In the genomic region with DNA sequence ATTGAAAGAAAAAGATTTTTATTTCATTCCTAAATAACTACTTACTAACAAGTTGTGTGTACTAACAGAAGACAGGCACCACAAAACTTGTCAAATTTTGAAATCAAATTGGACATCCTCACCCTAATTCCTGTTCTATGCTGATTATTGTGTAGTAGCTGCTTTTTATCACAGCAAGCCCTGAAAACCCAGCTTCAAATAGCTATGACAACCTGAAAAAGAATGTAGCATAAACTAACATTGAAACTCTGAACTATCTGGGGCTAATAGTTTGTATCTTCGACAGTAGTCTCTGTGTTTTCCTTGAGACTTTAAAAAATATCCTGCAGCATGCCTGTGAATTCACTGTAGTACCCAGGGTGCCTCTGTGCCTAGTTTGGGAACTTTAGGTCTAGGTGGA, we compare ENCODE assay signal across 32 cellular contexts.
DNase-seq lines count a peak whose midpoint lies in the region; ATAC-seq and TF ChIP-seq lines count a peak whose summit lies in the region.
"Had no signal": no experiment of that assay in that cellular context is flagged by ENCODE, and none has a peak within 500 bp of the region (broad histone marks: within the 10 kb centered on the region; RNA-seq: fewer than 3 reads in every experiment).

No MANE protein-coding gene starts in this region.

- H3K18ac ChIP-seq in IMR-90 (ENCODE audit: low read depth, low read length) = no peak overlapping the region

- no peak overlapping the region for H3K9ac ChIP-seq in IMR-90 (ENCODE audit: low read depth, low read length)

- no peaks in the 10 kb centered on the region for H4K20me1 ChIP-seq in IMR-90 (ENCODE audit: insufficient read depth, low read length)

- no peaks in the 10 kb centered on the region for H3K79me1 ChIP-seq in IMR-90 (ENCODE audit: low read depth in 1 of 2, low read length in 2 of 2)

- no peak overlapping the region for H3K14ac ChIP-seq in IMR-90 (replicated peaks; ENCODE audit: low read depth, low read length)

- peaks cover 4% of the 10 kb centered on the region for H3K9me3 Mint-ChIP-seq in activated CD8-positive, alpha-beta memory T cell treated with anti-CD3 and anti-CD28 coated beads, Interleukin-2, amount 10 ng/mL, durations not matched to agents 7 days and 5 days (ENCODE audit: low read depth)

- no peak overlapping the region for H2AFZ ChIP-seq in IMR-90 (replicated peaks; ENCODE audit: low read length, poor library complexity)

- H3K56ac ChIP-seq in IMR-90 (ENCODE audit: extremely low read depth, insufficient read depth, low read length) = no peak overlapping the region

- WGBS in IMR-90 (ENCODE audit: extremely low coverage in 2 of 2, insufficient read length in 1 of 2), 2 experiments = no CpG with 5 or more reads among the region's 1 CpG

- peak; percentile 92 for ATAC-seq in IMR-90 (ENCODE audit: low read depth)
- ATAC-seq in activated CD8-positive, alpha-beta memory T cell treated with anti-CD3 and anti-CD28 coated beads, Interleukin-2, amount 10 ng/mL, durations not matched to agents 7 days and 5 days = no peak
- ATAC-seq: esophagus mucosa, left ventricle myocardium superior, right lobe of liver had no signal

- POLR2A ChIA-PET in IMR-90 (lab: Charles Lee; ENCODE audit: unreplicated experiment) = no interaction called here

- no peak for TF ChIP-seq CTCF in IMR-90 (conservative IDR thresholded peaks at IDR 0.05; ENCODE audit: low read depth, low read length)
- TF ChIP-seq CTCF in choroid plexus epithelial cell (conservative IDR thresholded peaks at IDR 0.05; ENCODE audit: low read depth, low read length) = no peak

- no TSS peak for BruUV-seq in IMR-90 (replicated peaks; lab: Mats Ljungman, UMichigan)

- no peaks in the 10 kb centered on the region for H3K27me3 Mint-ChIP-seq in activated CD8-positive, alpha-beta memory T cell treated with anti-CD3 and anti-CD28 coated beads, Interleukin-2, amount 10 ng/mL, durations not matched to agents 7 days and 5 days
- H3K27me3 Mint-ChIP-seq: activated naive CD8-positive, alpha-beta T cell; CD4-positive, CD25-positive, alpha-beta regulatory T cell had no signal

- TF ChIP-seq POLR2A in IMR-90 (IDR thresholded peaks at IDR 0.05; ENCODE audit: low read depth, low read length) = no peak

- H3K27me3 ChIP-seq in IMR-90 (ENCODE audit: control insufficient read depth, insufficient read depth, low read length) = no peaks in the 10 kb centered on the region
- H3K27me3 ChIP-seq: ascending aorta, Peyer's patch, right lobe of liver, tibial nerve had no signal

- no peak overlapping the region for H2AK9ac ChIP-seq in IMR-90 (replicated peaks; ENCODE audit: low read depth, low read length, poor library complexity)

- no peak overlapping the region for H3K4me3 ChIP-seq in IMR-90 (ENCODE audit: insufficient read depth, low read depth, low read length)
- no peak overlapping the region for H3K4me3 ChIP-seq in choroid plexus epithelial cell (ENCODE audit: low read depth, low read length)
- H3K4me3 ChIP-seq: ascending aorta, Peyer's patch, right lobe of liver, tibial nerve had no signal

- H2BK20ac ChIP-seq in IMR-90 (ENCODE audit: low read depth, low read length) = no peak overlapping the region

- H4K91ac ChIP-seq in IMR-90 (ENCODE audit: insufficient read depth, low read depth, low read length) = no peak overlapping the region

- 0 out of 2 replicates have a peak, but pooled peaks cover 2% of the 10 kb centered on the region for H3K4me1 ChIP-seq in IMR-90 (ENCODE audit: control insufficient read depth, insufficient read depth, low read length)
- H3K4me1 ChIP-seq: ascending aorta, Peyer's patch, right lobe of liver, tibial nerve had no signal

- H2BK5ac ChIP-seq in IMR-90 (ENCODE audit: low read depth, low read length, poor library complexity, severe bottlenecking) = no peak overlapping the region

- no peak overlapping the region for H2AK5ac ChIP-seq in IMR-90 (ENCODE audit: low read depth, low read length)

- H2BK120ac ChIP-seq in IMR-90 (ENCODE audit: low read depth, low read length) = no peak overlapping the region

- no peak for TF ChIP-seq RAD21 in IMR-90 (IDR thresholded peaks at IDR 0.05; ENCODE audit: low read length)

- DNase-seq in IMR-90 (peak; percentile 51), choroid plexus epithelial cell (ENCODE audit: low read depth) (peak; percentile 45), iris pigment epithelial cell (ENCODE audit: low read depth) (peak; percentile 45), NCI-H748 (lab: John Stamatoyannopoulos, UW; ENCODE audit: unreplicated experiment) (no peak), SW 1271 (lab: John Stamatoyannopoulos, UW) (no peak)
- no peak for DNase-seq in activated CD8-positive, alpha-beta memory T cell treated with anti-CD3 and anti-CD28 coated beads, Interleukin-2, amount 10 ng/mL, durations not matched to agents 7 days and 5 days
- no peak for DNase-seq in activated CD4-positive, alpha-beta T cell treated with anti-CD3 and anti-CD28 coated beads for 48 hours
- DNase-seq: activated CD4-positive, alpha-beta T cell treated with anti-CD3 and anti-CD28 coated beads for 4 hours; activated effector memory CD4-positive, alpha-beta T cell treated with Interleukin-2 at 50 U/mL for 16 hours; activated T-cell treated with anti-CD3 and anti-CD28 coated beads for 4 hours; Calu3; CD4-positive, CD25-positive, alpha-beta regulatory T cell; central memory CD4-positive, alpha-beta T cell; DMS79; GF-D8; HCEC 1CT; islet precursor cell; Kasumi-1; left ventricle myocardium superior; NCI-H1417 treated with DMSO at 0.1 percent for 48 hours; NCI-H2081; NCI-H345; NCI-H69; Peyer's patch; right lobe of liver; SIG-M5; stimulated activated CD4-positive, alpha-beta T cell treated with anti-CD3 and anti-CD28 coated beads, Interleukin-4, amount 100 ng/mL, for 24 hours; WERI-Rb-1 had no signal

- H4K8ac ChIP-seq in IMR-90 (ENCODE audit: low read depth in 2 of 2, low read length in 2 of 2) = no peak overlapping the region

- no peaks in the 10 kb centered on the region for H3K4me1 Mint-ChIP-seq in activated CD8-positive, alpha-beta memory T cell treated with anti-CD3 and anti-CD28 coated beads, Interleukin-2, amount 10 ng/mL, durations not matched to agents 7 days and 5 days
- H3K4me1 Mint-ChIP-seq: CD4-positive, CD25-positive, alpha-beta regulatory T cell had no signal

- H3K9me3 ChIP-seq in IMR-90 (ENCODE audit: control insufficient read depth, insufficient read depth, low read length) = no peaks in the 10 kb centered on the region
- H3K9me3 ChIP-seq: ascending aorta, Peyer's patch, right lobe of liver had no signal

- no peaks in the 10 kb centered on the region for H3K36me3 ChIP-seq in IMR-90 (ENCODE audit: control insufficient read depth, insufficient read depth, low read length)
- H3K36me3 ChIP-seq: Peyer's patch, right lobe of liver, WERI-Rb-1 had no signal

- peaks cover 15% of the 10 kb centered on the region for H3K36me3 Mint-ChIP-seq in activated CD8-positive, alpha-beta memory T cell treated with anti-CD3 and anti-CD28 coated beads, Interleukin-2, amount 10 ng/mL, durations not matched to agents 7 days and 5 days

- intact Hi-C loops in IMR-90 (cut with micrococcal nuclease) = no loop called here

- no peak overlapping the region for H3K4me2 ChIP-seq in IMR-90 (ENCODE audit: low read depth, low read length)

- no peak overlapping the region for H3K27ac Mint-ChIP-seq in activated CD8-positive, alpha-beta memory T cell treated with anti-CD3 and anti-CD28 coated beads, Interleukin-2, amount 10 ng/mL, durations not matched to agents 7 days and 5 days
- H3K27ac Mint-ChIP-seq: activated naive CD8-positive, alpha-beta T cell; CD4-positive, CD25-positive, alpha-beta regulatory T cell had no signal

- no peak overlapping the region for H3K4me3 Mint-ChIP-seq in activated CD8-positive, alpha-beta memory T cell treated with anti-CD3 and anti-CD28 coated beads, Interleukin-2, amount 10 ng/mL, durations not matched to agents 7 days and 5 days
- H3K4me3 Mint-ChIP-seq: activated naive CD8-positive, alpha-beta T cell; CD4-positive, CD25-positive, alpha-beta regulatory T cell had no signal

- in situ Hi-C loops in IMR-90 (cut with MboI; ENCODE audit: low sequenced_read_pairs) = no loop called here

- H4K5ac ChIP-seq in IMR-90 (ENCODE audit: low read depth, low read length) = no peak overlapping the region

- H3K4ac ChIP-seq in IMR-90 (ENCODE audit: low read depth, low read length) = no peak overlapping the region

- peaks cover 3% of the 10 kb centered on the region; the same call in 1 of the 2 replicates for H3K9me1 ChIP-seq in IMR-90 (ENCODE audit: insufficient read depth, low read length)

- CTCF ChIA-PET in IMR-90 (lab: Yijun Ruan, JAX) = no interaction called here
- CTCF ChIA-PET in activated CD8-positive, alpha-beta memory T cell treated with anti-CD3 and anti-CD28 coated beads, Interleukin-2, amount 10 ng/mL, durations not matched to agents 7 days and 5 days (lab: Charles Lee) = no interaction called here

- H3K27ac ChIP-seq in IMR-90 (ENCODE audit: insufficient read depth, low read length) = no peak overlapping the region
- H3K27ac ChIP-seq: ascending aorta, Peyer's patch, right lobe of liver, tibial nerve, WERI-Rb-1 had no signal

- no peak overlapping the region for H3K23ac ChIP-seq in IMR-90 (ENCODE audit: low read depth, low read length)

- H2BK15ac ChIP-seq in IMR-90 (ENCODE audit: low read depth, low read length) = no peak overlapping the region

- dilution Hi-C loops in IMR-90 (cut with HindIII; ENCODE audit: low sequenced_read_pairs, unreplicated experiment) = no loop called here

TF ChIP-seq in IMR-90, 13 proteins besides CTCF, POLR2A, EP300 and RAD21:
- TF ChIP-seq, protein P1, sequence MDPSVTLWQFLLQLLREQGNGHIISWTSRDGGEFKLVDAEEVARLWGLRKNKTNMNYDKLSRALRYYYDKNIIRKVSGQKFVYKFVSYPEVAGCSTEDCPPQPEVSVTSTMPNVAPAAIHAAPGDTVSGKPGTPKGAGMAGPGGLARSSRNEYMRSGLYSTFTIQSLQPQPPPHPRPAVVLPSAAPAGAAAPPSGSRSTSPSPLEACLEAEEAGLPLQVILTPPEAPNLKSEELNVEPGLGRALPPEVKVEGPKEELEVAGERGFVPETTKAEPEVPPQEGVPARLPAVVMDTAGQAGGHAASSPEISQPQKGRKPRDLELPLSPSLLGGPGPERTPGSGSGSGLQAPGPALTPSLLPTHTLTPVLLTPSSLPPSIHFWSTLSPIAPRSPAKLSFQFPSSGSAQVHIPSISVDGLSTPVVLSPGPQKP (IDR thresholded peaks at IDR 0.05; ENCODE audit: borderline replicate concordance, low read depth, low read length) = no peak
- TF ChIP-seq RCOR1 (IDR thresholded peaks at IDR 0.05; ENCODE audit: insufficient replicate concordance, low read length) (no peak), RFX5 (IDR thresholded peaks at IDR 0.05; ENCODE audit: low read depth, low read length) (no peak), BHLHE40 (IDR thresholded peaks at IDR 0.05; ENCODE audit: low read depth, low read length) (no peak), MXI1 (IDR thresholded peaks at IDR 0.05; ENCODE audit: borderline replicate concordance, low read depth, low read length) (no peak), CHD1 (IDR thresholded peaks at IDR 0.05; ENCODE audit: low read depth, low read length) (no peak)

Comparison
In these comparisons a context has a peak if more than half of its experiments do, and no peak if none do; other contexts are left out.
1. DNase-seq: peak in IMR-90 (single experiment), choroid plexus epithelial cell (single experiment) and iris pigment epithelial cell (single experiment); none in NCI-H748 (single experiment), activated CD8-positive, alpha-beta memory T cell treated with anti-CD3 and anti-CD28 coated beads, Interleukin-2, amount 10 ng/mL, durations not matched to agents 7 days and 5 days (single experiment), activated CD4-positive, alpha-beta T cell treated with anti-CD3 and anti-CD28 coated beads for 48 hours (single experiment) and SW 1271 (0 of 2).